In the genomic region with DNA sequence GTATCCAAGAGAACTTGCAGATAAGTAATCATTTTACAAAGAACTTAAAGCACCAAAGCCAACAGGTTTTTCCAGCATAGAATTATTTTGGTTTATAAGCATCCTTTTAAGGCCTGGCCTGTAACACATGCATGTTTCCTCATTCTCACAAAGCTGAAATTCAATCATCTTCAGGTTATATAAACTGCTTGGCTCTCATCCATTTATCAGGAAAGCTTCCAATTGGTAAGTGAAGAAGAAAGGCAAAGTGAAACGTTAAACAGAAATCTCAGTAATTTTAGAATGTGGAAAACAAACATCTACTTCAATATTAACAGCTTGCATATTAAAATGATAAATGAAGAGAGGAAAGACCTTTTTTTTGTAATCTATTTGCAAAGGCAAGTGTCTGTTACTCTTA, we compare ENCODE assay signal across 8 cellular contexts. TPM values are rescaled to one million over a fixed set of nuclear protein-coding genes. Genes with fewer than 3 reads are reported as not detected.
A peak's percentile ranks its signal among the peaks of the same experiment; 100 is the strongest.
DNase-seq lines count a peak whose midpoint lies in the region; ATAC-seq and TF ChIP-seq lines count a peak whose summit lies in the region.

No MANE protein-coding gene starts in this region.

- ATAC-seq in naive thymus-derived CD8-positive, alpha-beta T cell, result no peak
- ATAC-seq in HG03039 (IDR thresholded peaks at IDR 0.05; ENCODE audit: unreplicated experiment), result no peak

- H3K4me3 Mint-ChIP-seq in naive thymus-derived CD8-positive, alpha-beta T cell, result peak overlapping the region; percentile 55 to 99 (median 96)

- H3K36me3 Mint-ChIP-seq in naive thymus-derived CD8-positive, alpha-beta T cell, result peaks cover 0 to 46% (median 0%) of the 10 kb centered on the region in 3 donors

- POLR2A ChIA-PET in BJ (lab: Charles Lee), result no interaction called here
- POLR2A ChIA-PET in naive thymus-derived CD8-positive, alpha-beta T cell (lab: Charles Lee), result interaction anchor here (0.6 to 4.2 kb wide), 5 partner anchors 13 to 217 kb away, joined by 3 to 58 read pairs (median 5); a partner anchor contains a TSS

- H3K27me3 Mint-ChIP-seq in naive thymus-derived CD8-positive, alpha-beta T cell, result no peaks in the 10 kb centered on the region

- H3K27ac ChIP-seq in KOPT-K1 (ENCODE audit: low read depth, low read length, poor library complexity, severe bottlenecking) (peak overlapping the region; percentile 92), caudate nucleus (ENCODE audit: low read depth, low read length) (peak overlapping the region; percentile 94)

- CTCF ChIA-PET in BJ (lab: Yijun Ruan, JAX), result interaction anchor here (0.6 to 1.0 kb wide), 4 partner anchors 48 to 665 kb away, joined by 3 to 4 read pairs (median 3); no protein-coding TSS in a partner anchor

- no peak for DNase-seq in BJ (ENCODE audit: low read depth)
- DNase-seq in caudate nucleus (lab: John Stamatoyannopoulos, UW), result peak in 1 of 61 donors; percentile 13
- no peak for DNase-seq in naive thymus-derived CD8-positive, alpha-beta T cell
- no peak for DNase-seq in NCI-H2227 (lab: John Stamatoyannopoulos, UW; ENCODE audit: unreplicated experiment)
- no peak for DNase-seq in stimulated activated CD8-positive, alpha-beta memory T cell treated with anti-CD3 and anti-CD28 coated beads, Interleukin-4, amount 100 ng/mL, for 48 hours
- DNase-seq in SK-N-DZ (ENCODE audit: low spot score), result no peak

- peaks cover 25 to 78% (median 68%) of the 10 kb centered on the region in 4 donors for H3K4me1 Mint-ChIP-seq in naive thymus-derived CD8-positive, alpha-beta T cell

- no peak for TF ChIP-seq CTCF in BJ (IDR thresholded peaks at IDR 0.05; ENCODE audit: insufficient read depth, low read depth, low read length)

- H3K9me3 Mint-ChIP-seq in naive thymus-derived CD8-positive, alpha-beta T cell, result no peaks in the 10 kb centered on the region

- H3K36me3 ChIP-seq in BJ (ENCODE audit: control insufficient read depth, insufficient read depth, low read length), result peaks cover 3% of the 10 kb centered on the region
- H3K36me3 ChIP-seq in KOPT-K1 (ENCODE audit: insufficient read depth, low read length), result peaks cover 48% of the 10 kb centered on the region

- H3K27me3 ChIP-seq in BJ (ENCODE audit: control insufficient read depth, insufficient read depth, low read length), result no peaks in the 10 kb centered on the region

- peak overlapping the region; percentile 61 to 99 (median 79) for H3K27ac Mint-ChIP-seq in naive thymus-derived CD8-positive, alpha-beta T cell

- H3K4me3 ChIP-seq in BJ (ENCODE audit: low read depth, low read length), result peak overlapping the region; percentile 86

- H3K9me3 ChIP-seq in KOPT-K1 (ENCODE audit: insufficient read depth, low read length, poor library complexity, severe bottlenecking), result no peaks in the 10 kb centered on the region

RNA-seq across cellular contexts. Expression of a gene that starts 1.6 kb away (rescaled TPM):
- 86.5 and 96.3 TPM in 2 replicates for polyA plus RNA-seq in BJ (2011; rRNA removed)
- 24.0 and 28.4 TPM in 2 replicates for polyA minus RNA-seq in BJ (2011; rRNA and poly(A)+ RNA removed)
- 100 to 1,000 TPM; 114 to 118 TPM for total RNA-seq in naive thymus-derived CD8-positive, alpha-beta T cell
- polyA plus RNA-seq in naive thymus-derived CD8-positive, alpha-beta T cell, result 100 to 1,000 TPM; 121 to 165 (median 144) TPM
- polyA plus RNA-seq in SK-N-DZ (2014; cell fraction: cytosol; rRNA removed), result 136 and 145 TPM in 2 replicates
- 124 and 145 TPM in 2 replicates for polyA plus RNA-seq in SK-N-DZ (2014; cell fraction: nucleus; rRNA removed)

RNA-seq across cellular contexts. Expression of a gene that starts 1.9 kb away (rescaled TPM):
- 53.1 and 90.6 TPM in 2 replicates for polyA plus RNA-seq in BJ (2011; rRNA removed)
- 41.8 and 44.5 TPM in 2 replicates for polyA minus RNA-seq in BJ (2011; rRNA and poly(A)+ RNA removed)
- total RNA-seq in naive thymus-derived CD8-positive, alpha-beta T cell, result 100 to 1,000 TPM; 103 to 120 TPM
- 10 to 100 TPM; 47.7 to 67.2 (median 50.8) TPM for polyA plus RNA-seq in naive thymus-derived CD8-positive, alpha-beta T cell
- 151 and 186 TPM in 2 replicates for polyA plus RNA-seq in SK-N-DZ (2014; cell fraction: cytosol; rRNA removed)
- polyA plus RNA-seq in SK-N-DZ (2014; cell fraction: nucleus; rRNA removed), result 202 and 218 TPM in 2 replicates

RNA-seq across cellular contexts. Expression of a gene that starts 58.4 kb away (rescaled TPM):
- polyA plus RNA-seq in BJ (2011; rRNA removed), result 321 and 541 TPM in 2 replicates
- polyA minus RNA-seq in BJ (2011; rRNA and poly(A)+ RNA removed), result 97.5 and 160 TPM in 2 replicates
- total RNA-seq in naive thymus-derived CD8-positive, alpha-beta T cell, result 10 to 100 TPM; 61.4 to 68.5 TPM
- 100 to 1,000 TPM; 142 to 267 (median 173) TPM for polyA plus RNA-seq in naive thymus-derived CD8-positive, alpha-beta T cell
- 53.9 and 58.3 TPM in 2 replicates for polyA plus RNA-seq in SK-N-DZ (2014; cell fraction: cytosol; rRNA removed)
- 33.6 and 57.9 TPM in 2 replicates for polyA plus RNA-seq in SK-N-DZ (2014; cell fraction: nucleus; rRNA removed)
